Comparison of ENCODE assay signal across 1 cellular context in genomic region chr2:241618296-241618805, GRCh38.
TF ChIP-seq lines count a peak whose summit lies in the region.

No MANE protein-coding gene starts in this region.

TF ChIP-seq in HepG2, 621 proteins besides CTCF, POLR2A, EP300 and RAD21:
- TF ChIP-seq NR3C1 (CRISPR knock-in tag; IDR thresholded peaks at IDR 0.05) (no peak), CREB1 (IDR thresholded peaks at IDR 0.05) (no peak), CREB1 (CRISPR knock-in tag; IDR thresholded peaks at IDR 0.05) (no peak), KMT2A (CRISPR knock-in tag; IDR thresholded peaks at IDR 0.05) (no peak), ZBTB7B (CRISPR knock-in tag; IDR thresholded peaks at IDR 0.05) (no peak), ZNF644 (CRISPR knock-in tag; IDR thresholded peaks at IDR 0.05; ENCODE audit: low read depth) (no peak), KLF6 (CRISPR knock-in tag; IDR thresholded peaks at IDR 0.05) (no peak), SIX4 (CRISPR knock-in tag; IDR thresholded peaks at IDR 0.05) (no peak), ZHX1 (CRISPR knock-in tag; IDR thresholded peaks at IDR 0.05; ENCODE audit: low read depth) (no peak), XBP1 (CRISPR knock-in tag; IDR thresholded peaks at IDR 0.05) (no peak)
TF ChIP-seq in HepG2: peak in this region for 0.
